Comparison of ENCODE assay signal across 10 cellular contexts in genomic region chr15:43912991-43913927, GRCh38.
DNase-seq lines count a peak whose midpoint lies in the region; TF ChIP-seq lines count a peak whose summit lies in the region.
"Had no signal": no experiment of that assay in that cellular context is flagged by ENCODE, and none has a peak within 500 bp of the region (broad histone marks: within the 10 kb centered on the region; RNA-seq: fewer than 3 reads in every experiment).

No MANE protein-coding gene starts in this region.

- TF ChIP-seq POLR2A in testis (IDR thresholded peaks at IDR 0.05): no peak

- H3K27me3 ChIP-seq in testis: no peaks in the 10 kb centered on the region

- H3K4me3 Mint-ChIP-seq in activated T-helper 2 cell treated with anti-CD3 and anti-CD28 coated beads, Interferon-gamma antibody, Interleukin-2, Interleukin-4, amounts not matched to agents 10 μg/mL and 5 μg/mL and 100 μg/mL, durations not matched to agents 14 hours and 24 hours and 36 hours (ENCODE audit: low read depth): no peak overlapping the region
- H3K4me3 Mint-ChIP-seq: activated CD4-positive, alpha-beta T cell treated with anti-CD3 and anti-CD28 coated beads, Interleukin-2, amount 10 ng/mL, durations not matched to agents 24 days and 14 days had no signal

- H3K27ac ChIP-seq in testis: peak overlapping the region in 1 of 2 donors; percentile 9

- no peaks in the 10 kb centered on the region for H3K27me3 Mint-ChIP-seq in activated T-helper 2 cell treated with anti-CD3 and anti-CD28 coated beads, Interferon-gamma antibody, Interleukin-2, Interleukin-4, amounts not matched to agents 10 μg/mL and 5 μg/mL and 100 μg/mL, durations not matched to agents 14 hours and 24 hours and 36 hours (ENCODE audit: low read depth)
- H3K27me3 Mint-ChIP-seq: activated CD4-positive, alpha-beta T cell treated with anti-CD3 and anti-CD28 coated beads, Interleukin-2, amount 10 ng/mL, durations not matched to agents 24 days and 14 days had no signal

- no peaks in the 10 kb centered on the region for H3K36me3 ChIP-seq in testis (ENCODE audit: low read depth, missing control alignments)

- H3K36me3 Mint-ChIP-seq in activated T-helper 2 cell treated with anti-CD3 and anti-CD28 coated beads, Interferon-gamma antibody, Interleukin-2, Interleukin-4, amounts not matched to agents 10 μg/mL and 5 μg/mL and 100 μg/mL, durations not matched to agents 14 hours and 24 hours and 36 hours (ENCODE audit: low read depth): no peaks in the 10 kb centered on the region

- peaks cover 3% of the 10 kb centered on the region for H3K4me1 Mint-ChIP-seq in activated T-helper 2 cell treated with anti-CD3 and anti-CD28 coated beads, Interferon-gamma antibody, Interleukin-2, Interleukin-4, amounts not matched to agents 10 μg/mL and 5 μg/mL and 100 μg/mL, durations not matched to agents 14 hours and 24 hours and 36 hours (ENCODE audit: low read depth)

- no peak for TF ChIP-seq CTCF in foreskin fibroblast (IDR thresholded peaks at IDR 0.05; ENCODE audit: low read depth, low read length)
- no peak for TF ChIP-seq CTCF in testis (IDR thresholded peaks at IDR 0.05)

- intact Hi-C loops in activated T-helper 2 cell treated with anti-CD3 and anti-CD28 coated beads, Interferon-gamma antibody, Interleukin-2, Interleukin-4, amounts not matched to agents 10 μg/mL and 5 μg/mL and 100 μg/mL, durations not matched to agents 14 hours and 24 hours and 36 hours (cut with micrococcal nuclease): no loop called here
- intact Hi-C loops in testis (cut with DNase I; ENCODE audit: low total_unique reads): no loop called here

- H3K4me3 ChIP-seq in foreskin fibroblast (ENCODE audit: low read depth in 1 of 2, low read length in 2 of 2): no peak overlapping the region
- H3K4me3 ChIP-seq in testis: no peak overlapping the region

- peaks cover 29% of the 10 kb centered on the region for H3K4me1 ChIP-seq in testis

- DNase-seq in GM03348 (ENCODE audit: low spot score) (peak; percentile 88), RPMI7951 (ENCODE audit: low read depth) (peak; percentile 100), foreskin fibroblast (peak; percentile 95 to 96), renal cortical epithelial cell (ENCODE audit: low read depth) (peak; percentile 100), testis (no peak), NCI-H345 (lab: John Stamatoyannopoulos, UW) (no peak), CD1c-positive myeloid dendritic cell (ENCODE audit: extremely low spot score) (no peak)
- no peak for DNase-seq in activated T-helper 2 cell treated with anti-CD3 and anti-CD28 coated beads, Interferon-gamma antibody, Interleukin-2, Interleukin-4, amounts not matched to agents 10 μg/mL and 5 μg/mL and 100 μg/mL, durations not matched to agents 14 hours and 24 hours and 36 hours (ENCODE audit: low spot score)
- DNase-seq: activated CD4-positive, alpha-beta T cell treated with anti-CD3 and anti-CD28 coated beads, Interleukin-2, amount 10 ng/mL, durations not matched to agents 24 days and 14 days; NCI-H1092 had no signal

- H3K9me3 ChIP-seq in testis: no peaks in the 10 kb centered on the region

- H3K9me3 Mint-ChIP-seq in activated T-helper 2 cell treated with anti-CD3 and anti-CD28 coated beads, Interferon-gamma antibody, Interleukin-2, Interleukin-4, amounts not matched to agents 10 μg/mL and 5 μg/mL and 100 μg/mL, durations not matched to agents 14 hours and 24 hours and 36 hours: no peaks in the 10 kb centered on the region
- H3K9me3 Mint-ChIP-seq: activated CD4-positive, alpha-beta T cell treated with anti-CD3 and anti-CD28 coated beads, Interleukin-2, amount 10 ng/mL, durations not matched to agents 24 days and 14 days had no signal

- no peak overlapping the region for H3K27ac Mint-ChIP-seq in activated T-helper 2 cell treated with anti-CD3 and anti-CD28 coated beads, Interferon-gamma antibody, Interleukin-2, Interleukin-4, amounts not matched to agents 10 μg/mL and 5 μg/mL and 100 μg/mL, durations not matched to agents 14 hours and 24 hours and 36 hours
- H3K27ac Mint-ChIP-seq: activated CD4-positive, alpha-beta T cell treated with anti-CD3 and anti-CD28 coated beads, Interleukin-2, amount 10 ng/mL, durations not matched to agents 24 days and 14 days had no signal

- WGBS in testis, 2 donors: 51 to 55% methylated on average over 4 of the region's 4 CpGs

Comparison
In these comparisons a context has a peak if more than half of its experiments do, and no peak if none do; other contexts are left out.
1. DNase-seq: peak in GM03348 (single experiment), RPMI7951 (single experiment), foreskin fibroblast (2 of 2) and renal cortical epithelial cell (single experiment); none in activated T-helper 2 cell treated with anti-CD3 and anti-CD28 coated beads, Interferon-gamma antibody, Interleukin-2, Interleukin-4, amounts not matched to agents 10 μg/mL and 5 μg/mL and 100 μg/mL, durations not matched to agents 14 hours and 24 hours and 36 hours (single experiment), testis (single experiment), NCI-H345 (single experiment) and CD1c-positive myeloid dendritic cell (single experiment).